In genomic region chr17:35499548-35499947, GRCh38 we compare ENCODE assay signal across 21 cellular contexts. TPM values are rescaled to one million over a fixed set of nuclear protein-coding genes. Genes with fewer than 3 reads are reported as not detected.
"Had no signal": no experiment of that assay in that cellular context is flagged by ENCODE, and none has a peak within 500 bp of the region (broad histone marks: within the 10 kb centered on the region; RNA-seq: fewer than 3 reads in every experiment).

No MANE protein-coding gene starts in this region.

- H3K27ac ChIP-seq: lower lobe of right lung, tibial artery, WERI-Rb-1 had no signal

- DNase-seq: activated CD4-positive, alpha-beta T cell treated with anti-CD3 and anti-CD28 coated beads, Interleukin-2, amount 50 U/mL, for 4 hours; activated CD4-positive, CD25-positive, alpha-beta regulatory T cell treated with anti-CD3 and anti-CD28 coated beads, Interleukin-2, amount 50 U/mL, for 72 hours; activated naive CD4-positive, alpha-beta T cell treated with Interleukin-2 at 50 U/mL for 16 hours; activated T-cell treated with anti-CD3 and anti-CD28 coated beads, Interleukin-2, amount 50 U/mL, for 1 hour; central memory CD4-positive, alpha-beta T cell; dermis blood vessel endothelial cell; effector CD8-positive, alpha-beta T cell; foreskin melanocyte; lower lobe of right lung; mesendoderm; mucosa of descending colon; stimulated activated CD4-positive, alpha-beta T cell treated with anti-CD3 and anti-CD28 coated beads, Interleukin-2, amount 100 ng/mL, for 48 hours; stimulated activated naive CD8-positive, alpha-beta T cell treated with anti-CD3 and anti-CD28 coated beads, Interleukin-15, Interleukin-2, amounts not matched to agents 100 U/mL and 50 U/mL, for 24 hours; T-cell; tibial artery; WERI-Rb-1 had no signal

- ATAC-seq: activated T-helper 17 cell treated with anti-CD3 and anti-CD28 coated beads, Interleukin-2, amount 50 U/mL, for 72 hours; left lobe of liver; lower lobe of right lung; mucosa of descending colon; stimulated activated naive CD8-positive, alpha-beta T cell treated with anti-CD3 and anti-CD28 coated beads, Interleukin-15, Interleukin-2, amounts not matched to agents 100 U/mL and 50 U/mL, for 24 hours; T-cell had no signal

- H3K27me3 Mint-ChIP-seq: activated T-helper 17 cell treated with anti-CD3 and anti-CD28 coated beads, Interleukin-2, amount 50 U/mL, for 72 hours; T-cell had no signal

- H3K36me3 ChIP-seq: lower lobe of right lung, tibial artery, WERI-Rb-1 had no signal

- H3K4me3 ChIP-seq: lower lobe of right lung, mucosa of descending colon, tibial artery had no signal

- H3K9me3 Mint-ChIP-seq: activated T-helper 17 cell treated with anti-CD3 and anti-CD28 coated beads, Interleukin-2, amount 50 U/mL, for 72 hours; T-helper 2 cell treated with Interferon-gamma antibody and Interleukin-4, amounts not matched to agents 5 μg/mL and 100 μg/mL, for 36 hours had no signal

- H3K4me3 Mint-ChIP-seq: activated T-helper 17 cell treated with anti-CD3 and anti-CD28 coated beads, Interleukin-2, amount 50 U/mL, for 72 hours; T-helper 2 cell treated with Interferon-gamma antibody and Interleukin-4, amounts not matched to agents 5 μg/mL and 100 μg/mL, for 36 hours had no signal

- H3K27ac Mint-ChIP-seq: activated T-helper 17 cell treated with anti-CD3 and anti-CD28 coated beads, Interleukin-2, amount 50 U/mL, for 72 hours; progenitor cell of endocrine pancreas had no signal

- H3K9me3 ChIP-seq: lower lobe of right lung, mucosa of descending colon, tibial artery had no signal

RNA-seq across cellular contexts. Expression of gene SLFN12L, which starts 37.9 kb away (rescaled TPM):
- total RNA-seq: kidney epithelial cell, progenitor cell of endocrine pancreas had no signal
